In genomic region chrX:72305286-72306084, GRCh38 we compare ENCODE assay signal across 1 cellular context.
A peak's percentile ranks its signal among the peaks of the same experiment; 100 is the strongest.
TF ChIP-seq lines count a peak whose summit lies in the region.

TSS of gene CITED1 (minus strand) at chrX:72305914. CDS start at chrX:72302869, 3,045 bp downstream.

TF ChIP-seq in HEK293, 187 proteins besides CTCF, POLR2A, EP300 and RAD21 (continued from another document and continues in another):
- no peak for TF ChIP-seq ZNF19 (tag by site-specific recombination; IDR thresholded peaks at IDR 0.05; ENCODE audit: low read depth)
- TF ChIP-seq ZNF785 (tag by site-specific recombination; IDR thresholded peaks at IDR 0.05) = no peak
- TF ChIP-seq ZNF600 (tag by site-specific recombination; IDR thresholded peaks at IDR 0.05) = peak; percentile 46; the same call in 1 of the 2 replicates
- peak; percentile 96 for TF ChIP-seq ZFHX2 (tag by site-specific recombination; conservative IDR thresholded peaks at IDR 0.05)
- TF ChIP-seq ZNF175 (tag by site-specific recombination; IDR thresholded peaks at IDR 0.05) = no peak
- TF ChIP-seq ZNF133 (tag by site-specific recombination; IDR thresholded peaks at IDR 0.05) = no peak
- TF ChIP-seq SCRT1 (tag by site-specific recombination; IDR thresholded peaks at IDR 0.05; ENCODE audit: borderline replicate concordance) = no peak
- 0 out of 2 replicates have a peak, but pooled peaks have one; percentile 49 for TF ChIP-seq ZNF239 (tag by site-specific recombination; IDR thresholded peaks at IDR 0.05)
- no peak; the same call in 1 of the 2 replicates for TF ChIP-seq ZFP37 (tag by site-specific recombination; IDR thresholded peaks at IDR 0.05)
- no peak for TF ChIP-seq MEIS1 (CRISPR knock-in tag; IDR thresholded peaks at IDR 0.05; ENCODE audit: borderline replicate concordance)
- peak; percentile 73; the same call in 1 of the 2 replicates for TF ChIP-seq ZNF280D (tag by site-specific recombination; IDR thresholded peaks at IDR 0.05)
- no peak for TF ChIP-seq ZSCAN16 (tag by site-specific recombination; IDR thresholded peaks at IDR 0.05)
- TF ChIP-seq, protein P1, sequence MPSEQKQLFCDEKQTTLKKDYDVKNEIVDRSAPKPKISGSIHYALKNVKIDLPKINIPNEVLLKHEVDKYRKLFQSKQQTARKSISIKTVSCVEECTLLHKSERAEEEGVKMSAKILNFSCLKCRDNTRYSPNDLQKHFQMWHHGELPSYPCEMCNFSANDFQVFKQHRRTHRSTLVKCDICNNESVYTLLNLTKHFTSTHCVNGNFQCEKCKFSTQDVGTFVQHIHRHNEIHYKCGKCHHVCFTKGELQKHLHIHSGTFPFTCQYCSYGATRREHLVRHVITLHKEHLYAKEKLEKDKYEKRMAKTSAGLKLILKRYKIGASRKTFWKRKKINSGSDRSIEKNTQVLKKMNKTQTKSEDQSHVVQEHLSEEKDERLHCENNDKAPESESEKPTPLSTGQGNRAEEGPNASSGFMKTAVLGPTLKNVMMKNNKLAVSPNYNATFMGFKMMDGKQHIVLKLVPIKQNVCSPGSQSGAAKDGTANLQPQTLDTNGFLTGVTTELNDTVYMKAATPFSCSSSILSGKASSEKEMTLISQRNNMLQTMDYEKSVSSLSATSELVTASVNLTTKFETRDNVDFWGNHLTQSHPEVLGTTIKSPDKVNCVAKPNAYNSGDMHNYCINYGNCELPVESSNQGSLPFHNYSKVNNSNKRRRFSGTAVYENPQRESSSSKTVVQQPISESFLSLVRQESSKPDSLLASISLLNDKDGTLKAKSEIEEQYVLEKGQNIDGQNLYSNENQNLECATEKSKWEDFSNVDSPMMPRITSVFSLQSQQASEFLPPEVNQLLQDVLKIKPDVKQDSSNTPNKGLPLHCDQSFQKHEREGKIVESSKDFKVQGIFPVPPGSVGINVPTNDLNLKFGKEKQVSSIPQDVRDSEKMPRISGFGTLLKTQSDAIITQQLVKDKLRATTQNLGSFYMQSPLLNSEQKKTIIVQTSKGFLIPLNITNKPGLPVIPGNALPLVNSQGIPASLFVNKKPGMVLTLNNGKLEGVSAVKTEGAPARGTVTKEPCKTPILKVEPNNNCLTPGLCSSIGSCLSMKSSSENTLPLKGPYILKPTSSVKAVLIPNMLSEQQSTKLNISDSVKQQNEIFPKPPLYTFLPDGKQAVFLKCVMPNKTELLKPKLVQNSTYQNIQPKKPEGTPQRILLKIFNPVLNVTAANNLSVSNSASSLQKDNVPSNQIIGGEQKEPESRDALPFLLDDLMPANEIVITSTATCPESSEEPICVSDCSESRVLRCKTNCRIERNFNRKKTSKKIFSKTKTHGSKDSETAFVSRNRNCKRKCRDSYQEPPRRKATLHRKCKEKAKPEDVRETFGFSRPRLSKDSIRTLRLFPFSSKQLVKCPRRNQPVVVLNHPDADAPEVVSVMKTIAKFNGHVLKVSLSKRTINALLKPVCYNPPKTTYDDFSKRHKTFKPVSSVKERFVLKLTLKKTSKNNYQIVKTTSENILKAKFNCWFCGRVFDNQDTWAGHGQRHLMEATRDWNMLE (tag by site-specific recombination; conservative IDR thresholded peaks at IDR 0.05; ENCODE audit: low read depth) = no peak
- peak; percentile 46 for TF ChIP-seq KLF1 (tag by site-specific recombination; IDR thresholded peaks at IDR 0.05)
- TF ChIP-seq, protein P2, sequence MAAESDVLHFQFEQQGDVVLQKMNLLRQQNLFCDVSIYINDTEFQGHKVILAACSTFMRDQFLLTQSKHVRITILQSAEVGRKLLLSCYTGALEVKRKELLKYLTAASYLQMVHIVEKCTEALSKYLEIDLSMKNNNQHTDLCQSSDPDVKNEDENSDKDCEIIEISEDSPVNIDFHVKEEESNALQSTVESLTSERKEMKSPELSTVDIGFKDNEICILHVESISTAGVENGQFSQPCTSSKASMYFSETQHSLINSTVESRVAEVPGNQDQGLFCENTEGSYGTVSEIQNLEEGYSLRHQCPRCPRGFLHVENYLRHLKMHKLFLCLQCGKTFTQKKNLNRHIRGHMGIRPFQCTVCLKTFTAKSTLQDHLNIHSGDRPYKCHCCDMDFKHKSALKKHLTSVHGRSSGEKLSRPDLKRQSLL (tag by site-specific recombination; IDR thresholded peaks at IDR 0.05) = no peak
- 0 out of 2 replicates have a peak, but pooled peaks have one; percentile 64 for TF ChIP-seq ZIC2 (tag by site-specific recombination; IDR thresholded peaks at IDR 0.05)
- no peak for TF ChIP-seq ZBTB7A (tag by site-specific recombination; IDR thresholded peaks at IDR 0.05; ENCODE audit: low read depth)
- no peak for TF ChIP-seq ZNF621 (tag by site-specific recombination; IDR thresholded peaks at IDR 0.05)
- no peak for TF ChIP-seq GLI4 (tag by site-specific recombination; IDR thresholded peaks at IDR 0.05)
- TF ChIP-seq SALL2 (tag by site-specific recombination; IDR thresholded peaks at IDR 0.05; ENCODE audit: borderline replicate concordance) = no peak
- TF ChIP-seq, protein P3, sequence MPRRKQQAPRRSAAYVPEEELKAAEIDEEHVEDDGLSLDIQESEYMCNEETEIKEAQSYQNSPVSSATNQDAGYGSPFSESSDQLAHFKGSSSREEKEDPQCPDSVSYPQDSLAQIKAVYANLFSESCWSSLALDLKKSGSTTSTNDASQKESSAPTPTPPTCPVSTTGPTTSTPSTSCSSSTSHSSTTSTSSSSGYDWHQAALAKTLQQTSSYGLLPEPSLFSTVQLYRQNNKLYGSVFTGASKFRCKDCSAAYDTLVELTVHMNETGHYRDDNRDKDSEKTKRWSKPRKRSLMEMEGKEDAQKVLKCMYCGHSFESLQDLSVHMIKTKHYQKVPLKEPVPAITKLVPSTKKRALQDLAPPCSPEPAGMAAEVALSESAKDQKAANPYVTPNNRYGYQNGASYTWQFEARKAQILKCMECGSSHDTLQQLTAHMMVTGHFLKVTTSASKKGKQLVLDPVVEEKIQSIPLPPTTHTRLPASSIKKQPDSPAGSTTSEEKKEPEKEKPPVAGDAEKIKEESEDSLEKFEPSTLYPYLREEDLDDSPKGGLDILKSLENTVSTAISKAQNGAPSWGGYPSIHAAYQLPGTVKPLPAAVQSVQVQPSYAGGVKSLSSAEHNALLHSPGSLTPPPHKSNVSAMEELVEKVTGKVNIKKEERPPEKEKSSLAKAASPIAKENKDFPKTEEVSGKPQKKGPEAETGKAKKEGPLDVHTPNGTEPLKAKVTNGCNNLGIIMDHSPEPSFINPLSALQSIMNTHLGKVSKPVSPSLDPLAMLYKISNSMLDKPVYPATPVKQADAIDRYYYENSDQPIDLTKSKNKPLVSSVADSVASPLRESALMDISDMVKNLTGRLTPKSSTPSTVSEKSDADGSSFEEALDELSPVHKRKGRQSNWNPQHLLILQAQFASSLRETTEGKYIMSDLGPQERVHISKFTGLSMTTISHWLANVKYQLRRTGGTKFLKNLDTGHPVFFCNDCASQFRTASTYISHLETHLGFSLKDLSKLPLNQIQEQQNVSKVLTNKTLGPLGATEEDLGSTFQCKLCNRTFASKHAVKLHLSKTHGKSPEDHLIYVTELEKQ (tag by site-specific recombination; IDR thresholded peaks at IDR 0.05; ENCODE audit: borderline replicate concordance) = no peak
- no peak for TF ChIP-seq ZNF248 (tag by site-specific recombination; IDR thresholded peaks at IDR 0.05)
- peak; percentile 31; the same call in 1 of the 2 replicates for TF ChIP-seq ZNF398 (tag by site-specific recombination; IDR thresholded peaks at IDR 0.05)
- TF ChIP-seq, protein P4, sequence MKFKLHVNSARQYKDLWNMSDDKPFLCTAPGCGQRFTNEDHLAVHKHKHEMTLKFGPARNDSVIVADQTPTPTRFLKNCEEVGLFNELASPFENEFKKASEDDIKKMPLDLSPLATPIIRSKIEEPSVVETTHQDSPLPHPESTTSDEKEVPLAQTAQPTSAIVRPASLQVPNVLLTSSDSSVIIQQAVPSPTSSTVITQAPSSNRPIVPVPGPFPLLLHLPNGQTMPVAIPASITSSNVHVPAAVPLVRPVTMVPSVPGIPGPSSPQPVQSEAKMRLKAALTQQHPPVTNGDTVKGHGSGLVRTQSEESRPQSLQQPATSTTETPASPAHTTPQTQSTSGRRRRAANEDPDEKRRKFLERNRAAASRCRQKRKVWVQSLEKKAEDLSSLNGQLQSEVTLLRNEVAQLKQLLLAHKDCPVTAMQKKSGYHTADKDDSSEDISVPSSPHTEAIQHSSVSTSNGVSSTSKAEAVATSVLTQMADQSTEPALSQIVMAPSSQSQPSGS (tag by site-specific recombination; IDR thresholded peaks at IDR 0.05; ENCODE audit: low read depth) = no peak
- TF ChIP-seq GLIS2 (tag by site-specific recombination; IDR thresholded peaks at IDR 0.05) = 0 out of 2 replicates have a peak, but pooled peaks have one; percentile 13
- no peak for TF ChIP-seq ZNF501 (tag by site-specific recombination; IDR thresholded peaks at IDR 0.05)
- no peak for TF ChIP-seq TRIM28 (IDR thresholded peaks at IDR 0.05; ENCODE audit: borderline replicate concordance, low read length)
- no peak for TF ChIP-seq ZNF654 (tag by site-specific recombination; IDR thresholded peaks at IDR 0.05; ENCODE audit: low read depth)
- no peak for TF ChIP-seq ZNF660 (tag by site-specific recombination; IDR thresholded peaks at IDR 0.05)
- no peak for TF ChIP-seq ZNF184 (tag by site-specific recombination; IDR thresholded peaks at IDR 0.05)
- no peak for TF ChIP-seq ZNF560 (tag by site-specific recombination; IDR thresholded peaks at IDR 0.05; ENCODE audit: borderline replicate concordance)
- TF ChIP-seq OSR2 (tag by site-specific recombination; IDR thresholded peaks at IDR 0.05) = no peak
- no peak for TF ChIP-seq ZBTB44 (tag by site-specific recombination; IDR thresholded peaks at IDR 0.05)
- TF ChIP-seq GLIS1 (tag by site-specific recombination; IDR thresholded peaks at IDR 0.05) = no peak
- TF ChIP-seq ZNF10 (tag by site-specific recombination; IDR thresholded peaks at IDR 0.05) = no peak
- TF ChIP-seq, protein P5, sequence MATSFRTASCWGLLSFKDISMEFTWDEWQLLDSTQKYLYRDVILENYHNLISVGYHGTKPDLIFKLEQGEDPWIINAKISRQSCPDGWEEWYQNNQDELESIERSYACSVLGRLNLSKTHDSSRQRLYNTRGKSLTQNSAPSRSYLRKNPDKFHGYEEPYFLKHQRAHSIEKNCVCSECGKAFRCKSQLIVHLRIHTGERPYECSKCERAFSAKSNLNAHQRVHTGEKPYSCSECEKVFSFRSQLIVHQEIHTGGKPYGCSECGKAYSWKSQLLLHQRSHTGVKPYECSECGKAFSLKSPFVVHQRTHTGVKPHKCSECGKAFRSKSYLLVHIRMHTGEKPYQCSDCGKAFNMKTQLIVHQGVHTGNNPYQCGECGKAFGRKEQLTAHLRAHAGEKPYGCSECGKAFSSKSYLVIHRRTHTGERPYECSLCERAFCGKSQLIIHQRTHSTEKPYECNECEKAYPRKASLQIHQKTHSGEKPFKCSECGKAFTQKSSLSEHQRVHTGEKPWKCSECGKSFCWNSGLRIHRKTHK (tag by site-specific recombination; IDR thresholded peaks at IDR 0.05) = no peak
- TF ChIP-seq, protein P6, sequence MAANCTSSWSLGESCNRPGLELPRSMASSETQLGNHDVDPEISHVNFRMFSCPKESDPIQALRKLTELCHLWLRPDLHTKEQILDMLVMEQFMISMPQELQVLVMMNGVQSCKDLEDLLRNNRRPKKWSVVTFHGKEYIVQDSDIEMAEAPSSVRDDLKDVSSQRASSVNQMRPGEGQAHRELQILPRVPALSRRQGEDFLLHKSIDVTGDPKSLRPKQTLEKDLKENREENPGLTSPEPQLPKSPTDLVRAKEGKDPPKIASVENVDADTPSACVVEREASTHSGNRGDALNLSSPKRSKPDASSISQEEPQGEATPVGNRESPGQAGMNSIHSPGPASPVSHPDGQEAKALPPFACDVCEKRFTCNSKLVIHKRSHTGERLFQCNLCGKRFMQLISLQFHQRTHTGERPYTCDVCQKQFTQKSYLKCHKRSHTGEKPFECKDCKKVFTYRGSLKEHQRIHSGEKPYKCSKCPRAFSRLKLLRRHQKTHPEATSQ (tag by site-specific recombination; IDR thresholded peaks at IDR 0.05) = no peak
- TF ChIP-seq ZNF623 (tag by site-specific recombination; IDR thresholded peaks at IDR 0.05) = no peak
- TF ChIP-seq ZNF391 (tag by site-specific recombination; IDR thresholded peaks at IDR 0.05; ENCODE audit: borderline replicate concordance, low read depth) = no peak
- peak; percentile 60 for TF ChIP-seq ZNF335 (tag by site-specific recombination; conservative IDR thresholded peaks at IDR 0.05)
